Comparison of ENCODE assay signal across 9 cellular contexts in the genomic region with DNA sequence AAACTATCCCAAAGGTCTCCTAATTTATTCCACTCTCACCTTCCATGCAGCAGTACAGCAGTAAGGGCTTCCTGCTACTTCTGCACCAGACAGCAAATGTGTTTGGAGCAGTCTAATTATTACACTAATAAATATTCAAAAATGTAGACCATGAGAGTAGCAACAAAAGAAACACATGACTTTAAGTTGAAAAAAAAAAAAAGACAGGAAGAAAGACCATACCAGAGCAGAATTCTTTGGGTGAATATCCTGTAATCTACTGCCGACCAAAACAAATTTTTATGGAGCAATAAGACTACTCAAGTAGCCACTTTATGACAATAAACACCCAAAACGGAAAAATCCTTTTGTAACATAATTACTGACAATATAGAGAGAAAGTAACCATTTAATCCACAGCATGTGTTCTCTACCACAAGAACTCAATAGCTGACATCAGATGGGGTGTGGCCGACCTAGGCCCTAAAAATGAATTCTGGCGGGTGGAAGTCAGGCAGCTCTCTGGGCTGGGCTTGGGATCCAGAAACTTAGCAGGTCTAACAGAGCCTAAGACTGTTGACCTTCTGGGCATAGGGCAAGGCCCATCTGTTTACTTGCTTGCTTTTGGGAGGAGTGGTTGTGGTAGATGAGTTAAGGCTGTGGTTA. TPM values are rescaled to one million over a fixed set of nuclear protein-coding genes. Genes with fewer than 3 reads are reported as not detected.
DNase-seq lines count a peak whose midpoint lies in the region; ATAC-seq lines count a peak whose summit lies in the region.
"Had no signal": no experiment of that assay in that cellular context is flagged by ENCODE, and none has a peak within 500 bp of the region (broad histone marks: within the 10 kb centered on the region; RNA-seq: fewer than 3 reads in every experiment).

No MANE protein-coding gene starts in this region.

- no peak for ATAC-seq in HG03025 (IDR thresholded peaks at IDR 0.05; ENCODE audit: low FRiP score, unreplicated experiment)

- H3K27ac Mint-ChIP-seq in CD8-positive, alpha-beta memory T cell: peak overlapping the region; percentile 92 to 100 (median 98)
- peak overlapping the region; percentile 86 for H3K27ac Mint-ChIP-seq in activated naive CD8-positive, alpha-beta T cell

- peak; percentile 9 to 61 (median 45) for DNase-seq in CD8-positive, alpha-beta memory T cell
- peak; percentile 39 for DNase-seq in M059J (ENCODE audit: low read depth)
- DNase-seq in myocyte (ENCODE audit: low read depth): peak; percentile 95
- DNase-seq in ureter (ENCODE audit: low spot score): no peak
- DNase-seq in middle frontal gyrus (ENCODE audit: extremely low spot score, low spot score): no peak
- no peak for DNase-seq in epidermal melanocyte (ENCODE audit: insufficient read length, low spot score)

- peak overlapping the region; percentile 5 for H3K4me3 ChIP-seq in CD8-positive, alpha-beta memory T cell (ENCODE audit: low read length)

- H3K4me1 Mint-ChIP-seq in CD8-positive, alpha-beta memory T cell: peaks cover 67 to 81% (median 77%) of the 10 kb centered on the region in 3 donors
- H3K4me1 Mint-ChIP-seq in activated naive CD8-positive, alpha-beta T cell (ENCODE audit: low read depth): peaks cover 68% of the 10 kb centered on the region

- H3K9me3 Mint-ChIP-seq in CD8-positive, alpha-beta memory T cell: peaks cover 0 to 2% (median 0%) of the 10 kb centered on the region in 5 donors
- H3K9me3 Mint-ChIP-seq in activated naive CD8-positive, alpha-beta T cell (ENCODE audit: low read depth): no peaks in the 10 kb centered on the region

- CTCF ChIA-PET in CD8-positive, alpha-beta memory T cell (lab: Charles Lee): interaction anchor here (1.1 to 8.1 kb wide), 4 partner anchors 10 to 158 kb away, joined by 3 to 79 read pairs (median 3); no protein-coding TSS in a partner anchor

- peaks cover 0 to 6% of the 10 kb centered on the region in 2 donors for H3K27me3 Mint-ChIP-seq in CD8-positive, alpha-beta memory T cell
- H3K27me3 Mint-ChIP-seq in activated naive CD8-positive, alpha-beta T cell: no peaks in the 10 kb centered on the region

- POLR2A ChIA-PET in CD8-positive, alpha-beta memory T cell (lab: Charles Lee): interaction anchor here (0.5 to 1.3 kb wide), 6 partner anchors 42 to 157 kb away, joined by 3 to 10 read pairs (median 4); no protein-coding TSS in a partner anchor

- H3K9me3 ChIP-seq in CD8-positive, alpha-beta memory T cell (ENCODE audit: low read length): no peaks in the 10 kb centered on the region

- H3K4me3 Mint-ChIP-seq in CD8-positive, alpha-beta memory T cell: peak overlapping the region; percentile 95 to 100 (median 97)
- peak overlapping the region; percentile 59 for H3K4me3 Mint-ChIP-seq in activated naive CD8-positive, alpha-beta T cell

- no peaks in the 10 kb centered on the region for H3K27me3 ChIP-seq in CD8-positive, alpha-beta memory T cell (ENCODE audit: insufficient read depth, low read length, poor library complexity, severe bottlenecking)

- peak overlapping the region; percentile 45 for H3K27ac ChIP-seq in CD8-positive, alpha-beta memory T cell (ENCODE audit: low read depth, low read length)
- H3K27ac ChIP-seq: parathyroid adenoma had no signal

- peaks cover 58% of the 10 kb centered on the region for H3K4me1 ChIP-seq in CD8-positive, alpha-beta memory T cell (ENCODE audit: insufficient read depth, low read length)
- H3K4me1 ChIP-seq: parathyroid adenoma had no signal

- no peaks in the 10 kb centered on the region for H3K36me3 ChIP-seq in CD8-positive, alpha-beta memory T cell (ENCODE audit: insufficient read depth, low read length)

- H3K36me3 Mint-ChIP-seq in CD8-positive, alpha-beta memory T cell: peaks cover 0 to 22% (median 0%) of the 10 kb centered on the region in 3 donors
- H3K36me3 Mint-ChIP-seq in activated naive CD8-positive, alpha-beta T cell: no peaks in the 10 kb centered on the region

RNA-seq across cellular contexts. Expression of a gene that starts 4.6 kb away (rescaled TPM):
- total RNA-seq in CD8-positive, alpha-beta memory T cell: 10 to 100 TPM; 28.6 to 29.1 TPM
- 33.6 TPM for polyA plus RNA-seq in CD8-positive, alpha-beta memory T cell
- total RNA-seq in M059J (2014; rRNA removed; shearing (Covaris generic)): 5.9 and 8.7 TPM in 2 replicates
- 36.9 and 38.7 TPM in 2 replicates for total RNA-seq in myocyte
- polyA plus RNA-seq in myocyte (2012): 7.9 TPM
- 12.9 TPM for total RNA-seq in ureter

Comparison
In these comparisons a context has a peak if more than half of its experiments do, and no peak if none do; other contexts are left out.
1. DNase-seq: peak in CD8-positive, alpha-beta memory T cell (5 of 5), M059J (single experiment) and myocyte (single experiment); none in ureter (single experiment), middle frontal gyrus (single experiment) and epidermal melanocyte (single experiment).